19 cellular contexts compared by ENCODE assay signal in the genomic region with DNA sequence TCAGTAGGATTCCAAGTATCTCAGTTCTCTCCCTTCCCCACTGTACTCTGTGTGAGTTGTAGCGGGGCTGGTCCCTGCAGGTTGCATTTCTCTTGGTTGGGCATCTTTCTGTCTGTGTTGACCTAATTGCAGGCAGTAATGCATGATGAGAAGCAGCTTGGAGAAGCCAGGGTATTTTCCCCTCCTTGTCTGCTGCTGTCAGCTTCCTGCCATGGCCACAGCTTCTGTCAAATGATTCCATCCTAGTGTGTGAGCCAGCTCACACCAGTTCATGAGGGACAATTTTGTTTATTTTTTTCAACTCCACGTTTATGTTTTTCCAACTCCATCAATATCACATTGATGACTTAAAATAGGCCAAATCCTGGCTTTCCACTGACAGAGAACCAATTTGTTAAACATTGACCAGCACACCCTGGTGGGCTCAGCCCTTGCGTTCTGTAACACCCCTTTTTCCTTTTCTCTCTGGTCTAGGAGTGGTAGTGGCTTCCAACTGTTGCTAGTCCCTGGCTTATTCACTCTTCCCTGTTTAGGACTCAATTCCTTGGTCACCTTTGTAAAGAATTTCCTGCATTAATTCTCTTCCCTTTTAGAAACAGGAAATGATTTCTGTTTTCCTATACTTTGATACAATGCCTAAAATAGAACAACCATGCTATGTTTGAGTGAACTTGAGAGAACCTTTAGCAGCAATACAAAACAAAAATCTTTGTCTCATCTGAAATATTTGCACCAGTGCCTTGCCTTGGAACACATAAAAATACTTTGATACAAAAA. TPM values are rescaled to one million over a fixed set of nuclear protein-coding genes. Genes with fewer than 3 reads are reported as not detected.
"Had no signal": no experiment of that assay in that cellular context is flagged by ENCODE, and none has a peak within 500 bp of the region (broad histone marks: within the 10 kb centered on the region; RNA-seq: fewer than 3 reads in every experiment).

No MANE protein-coding gene starts in this region.

- H3K4me3 Mint-ChIP-seq: activated naive CD8-positive, alpha-beta T cell; naive B cell had no signal

- H3K9me3 ChIP-seq: breast epithelium, heart left ventricle, neutrophil, tibial nerve had no signal

- H3K36me3 Mint-ChIP-seq: naive B cell had no signal

- H3K27me3 Mint-ChIP-seq: activated naive CD8-positive, alpha-beta T cell; naive B cell had no signal

- H3K9me3 Mint-ChIP-seq: naive B cell had no signal

- DNase-seq: activated CD4-positive, alpha-beta T cell treated with anti-CD3 and anti-CD28 coated beads for 4 hours; activated effector memory CD4-positive, alpha-beta T cell treated with Interleukin-2 at 50 U/mL for 16 hours; anterior cingulate cortex; heart left ventricle; left ventricle myocardium superior; midbrain; naive B cell; right cardiac atrium; WERI-Rb-1 had no signal

- ATAC-seq: heart left ventricle, left ventricle myocardium superior, right cardiac atrium had no signal

- H3K27me3 ChIP-seq: breast epithelium, heart left ventricle, neutrophil, tibial nerve had no signal

- H3K27ac Mint-ChIP-seq: activated naive CD8-positive, alpha-beta T cell; naive B cell had no signal

- H3K4me3 ChIP-seq: breast epithelium, heart left ventricle, smooth muscle cell, tibial nerve had no signal

- H3K27ac ChIP-seq: breast epithelium, neutrophil, tibial nerve, WERI-Rb-1 had no signal

- H3K36me3 ChIP-seq: breast epithelium, heart left ventricle, neutrophil, tibial nerve, WERI-Rb-1 had no signal

- H3K4me1 ChIP-seq: breast epithelium had no signal

- H3K4me2 ChIP-seq: smooth muscle cell had no signal

RNA-seq across cellular contexts. Expression of a gene that starts 44.9 kb away (rescaled TPM):
- total RNA-seq: activated CD8-positive, alpha-beta memory T cell treated with anti-CD3 and anti-CD28 coated beads for 36 hours; breast epithelium; fibroblast of lung; frontal cortex; heart left ventricle; left ventricle myocardium superior; SK-MEL-5; smooth muscle cell; tibial nerve had no signal
- polyA plus RNA-seq: fibroblast of lung, keratinocyte, right cardiac atrium, smooth muscle cell had no signal
